In the genomic region with DNA sequence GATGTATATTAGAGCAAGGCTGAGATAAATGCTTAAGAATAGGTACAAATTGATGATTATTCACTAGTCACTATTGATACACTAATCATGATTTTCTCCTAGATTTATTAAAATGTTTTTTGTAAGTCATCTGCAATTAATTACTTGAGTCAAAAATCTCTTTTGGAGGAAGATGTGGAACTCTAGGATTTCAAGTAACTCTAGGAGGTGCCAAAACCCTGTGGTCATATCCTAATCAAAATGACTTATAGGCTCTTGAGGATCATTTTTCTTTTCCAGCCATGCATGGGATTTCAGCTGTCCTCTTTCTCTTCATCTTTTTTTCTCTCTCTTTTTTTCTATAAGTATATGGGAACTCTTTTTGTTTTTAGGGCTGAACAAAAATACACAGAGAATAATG, we compare ENCODE assay signal across 14 cellular contexts.
"Had no signal": no experiment of that assay in that cellular context is flagged by ENCODE, and none has a peak within 500 bp of the region (broad histone marks: within the 10 kb centered on the region; RNA-seq: fewer than 3 reads in every experiment).

No MANE protein-coding gene starts in this region.

- H3K4me3 ChIP-seq: cardiac muscle cell, coronary artery, left ventricle myocardium inferior had no signal

- H3K27ac ChIP-seq: cardiac muscle cell, coronary artery, left ventricle myocardium inferior had no signal

- H3K9me3 ChIP-seq: left ventricle myocardium inferior had no signal

- H3K36me3 ChIP-seq: cardiac muscle cell, left ventricle myocardium inferior had no signal

- H3K4me1 ChIP-seq: left ventricle myocardium inferior had no signal

- H3K27me3 ChIP-seq: cardiac muscle cell had no signal

- ATAC-seq: activated T-cell treated with anti-CD3 and anti-CD28 coated beads, Interleukin-2, amount 50 U/mL, for 72 hours; natural killer cell treated with Interleukin-12 subunit alpha and Interleukin-12 subunit beta and Interleukin-15 and Interleukin-18, amount 100 ng/mL, for 72 hours; sciatic nerve had no signal

- DNase-seq: activated CD4-positive, alpha-beta memory T cell treated with anti-CD3 and anti-CD28 coated beads for 36 hours; activated CD4-positive, CD25-positive, alpha-beta regulatory T cell treated with anti-CD3 and anti-CD28 coated beads, Interleukin-2, amount 50 U/mL, for 72 hours; activated gamma-delta T cell treated with Interleukin-2 at 50 U/mL for 16 hours; activated naive CD8-positive, alpha-beta T cell treated with anti-CD3 and anti-CD28 coated beads for 36 hours; activated T-cell treated with anti-CD3 and anti-CD28 coated beads, Interleukin-2, amount 50 U/mL, for 72 hours; anterior cingulate cortex; left ventricle myocardium inferior; stimulated activated CD4-positive, alpha-beta T cell treated with anti-CD3 and anti-CD28 coated beads, Interleukin-12 subunit alpha, Interleukin-12 subunit beta, amount 100 ng/mL, for 4 hours; stimulated activated naive CD4-positive, alpha-beta T cell; trophoblast cell had no signal
